ENCODE assay signal across 14 cellular contexts in genomic region chr18:9088252-9088651, GRCh38. TPM values are rescaled to one million over a fixed set of nuclear protein-coding genes. Genes with fewer than 3 reads are reported as not detected.
A peak's percentile ranks its signal among the peaks of the same experiment; 100 is the strongest.
DNase-seq lines count a peak whose midpoint lies in the region; ATAC-seq and TF ChIP-seq lines count a peak whose summit lies in the region.
"Had no signal": no experiment of that assay in that cellular context is flagged by ENCODE, and none has a peak within 500 bp of the region (broad histone marks: within the 10 kb centered on the region; RNA-seq: fewer than 3 reads in every experiment).

No MANE protein-coding gene starts in this region.

- no peaks in the 10 kb centered on the region for H3K9me3 ChIP-seq in CD4-positive, CD25-positive, alpha-beta regulatory T cell (ENCODE audit: control insufficient read depth in 2 of 2, low read length in 2 of 2)
- H3K9me3 ChIP-seq in testis: no peaks in the 10 kb centered on the region

- no peaks in the 10 kb centered on the region for H3K27me3 ChIP-seq in CD4-positive, CD25-positive, alpha-beta regulatory T cell (ENCODE audit: control insufficient read depth, insufficient read depth, low read length)
- no peaks in the 10 kb centered on the region for H3K27me3 ChIP-seq in testis

- no peak for TF ChIP-seq POLR2A in testis (IDR thresholded peaks at IDR 0.05)

- no peak overlapping the region for H3K4me3 ChIP-seq in CD4-positive, CD25-positive, alpha-beta regulatory T cell (ENCODE audit: low read depth, low read length)
- no peak overlapping the region for H3K4me3 ChIP-seq in testis
- H3K4me3 ChIP-seq: GM12878 had no signal

- POLR2A ChIA-PET in activated CD4-positive, alpha-beta T cell treated with anti-CD3 and anti-CD28 coated beads, Interleukin-2, amount 10 ng/mL, durations not matched to agents 7 days and 5 days (lab: Charles Lee): interaction anchor here (0.6 kb wide), 1 partner anchor 30 kb away, joined by 3 read pairs; no protein-coding TSS in a partner anchor
- POLR2A ChIA-PET in T-cell (lab: Charles Lee): interaction anchor here in 1 of 2 donors (0.6 kb wide), 1 partner anchor 49 kb away, joined by 4 read pairs; no protein-coding TSS in a partner anchor

- 91 to 92% methylated on average over 5 of the region's 5 CpGs for WGBS in testis, 2 donors

- H3K27me3 Mint-ChIP-seq in activated CD4-positive, alpha-beta T cell treated with anti-CD3 and anti-CD28 coated beads, Interleukin-2, amount 10 ng/mL, durations not matched to agents 7 days and 5 days: no peaks in the 10 kb centered on the region
- H3K27me3 Mint-ChIP-seq in CD4-positive, CD25-positive, alpha-beta regulatory T cell: no peaks in the 10 kb centered on the region
- H3K27me3 Mint-ChIP-seq in T-cell (no peaks in the 10 kb centered on the region), osteocyte (ENCODE audit: unreplicated experiment) (no peaks in the 10 kb centered on the region)
- H3K27me3 Mint-ChIP-seq in activated naive CD8-positive, alpha-beta T cell: no peaks in the 10 kb centered on the region

- peaks cover 80% of the 10 kb centered on the region for H3K4me1 Mint-ChIP-seq in activated CD4-positive, alpha-beta T cell treated with anti-CD3 and anti-CD28 coated beads, Interleukin-2, amount 10 ng/mL, durations not matched to agents 7 days and 5 days
- H3K4me1 Mint-ChIP-seq in CD4-positive, CD25-positive, alpha-beta regulatory T cell: peaks cover 14 to 81% (median 47%) of the 10 kb centered on the region in 4 donors
- H3K4me1 Mint-ChIP-seq in T-cell (peaks cover 46 to 75% (median 73%) of the 10 kb centered on the region in 3 donors), osteocyte (ENCODE audit: unreplicated experiment) (peaks cover 4% of the 10 kb centered on the region)
- peaks cover 66% of the 10 kb centered on the region for H3K4me1 Mint-ChIP-seq in activated naive CD8-positive, alpha-beta T cell (ENCODE audit: low read depth)

- intact Hi-C loops in testis (cut with DNase I; ENCODE audit: low total_unique reads): no loop called here

- DNase-seq in activated CD4-positive, alpha-beta T cell treated with anti-CD3 and anti-CD28 coated beads, Interleukin-2, amount 10 ng/mL, durations not matched to agents 7 days and 5 days: no peak
- no peak for DNase-seq in activated CD4-positive, alpha-beta T cell treated with anti-CD3 and anti-CD28 coated beads, Interleukin-2, amount 50 U/mL, for 1 hour
- no peak for DNase-seq in CD4-positive, CD25-positive, alpha-beta regulatory T cell
- DNase-seq in T-cell (no peak), testis (no peak), osteocyte (ENCODE audit: extremely low spot score, unreplicated experiment) (no peak), hypothalamus (lab: John Stamatoyannopoulos, UW) (no peak)
- DNase-seq: DMS79, KBM-7, NCI-H1105, NCI-H187 had no signal

- TF ChIP-seq CTCF in testis (IDR thresholded peaks at IDR 0.05): no peak
- no peak for TF ChIP-seq CTCF in osteocyte (IDR thresholded peaks at IDR 0.05)

- H3K4me1 ChIP-seq in CD4-positive, CD25-positive, alpha-beta regulatory T cell (ENCODE audit: control insufficient read depth, insufficient read depth, low read length, poor library complexity, severe bottlenecking): peaks cover 48% of the 10 kb centered on the region
- no peaks in the 10 kb centered on the region for H3K4me1 ChIP-seq in testis

- peaks cover 7% of the 10 kb centered on the region for H3K9me3 Mint-ChIP-seq in activated CD4-positive, alpha-beta T cell treated with anti-CD3 and anti-CD28 coated beads, Interleukin-2, amount 10 ng/mL, durations not matched to agents 7 days and 5 days
- H3K9me3 Mint-ChIP-seq in CD4-positive, CD25-positive, alpha-beta regulatory T cell: peaks cover 0 to 1% (median 0%) of the 10 kb centered on the region in 7 donors
- H3K9me3 Mint-ChIP-seq in T-cell (peaks cover 0 to 3% (median 0%) of the 10 kb centered on the region in 3 donors), osteocyte (ENCODE audit: unreplicated experiment) (no peaks in the 10 kb centered on the region)
- no peaks in the 10 kb centered on the region for H3K9me3 Mint-ChIP-seq in activated naive CD8-positive, alpha-beta T cell (ENCODE audit: low read depth)

- peak overlapping the region; percentile 7 for H3K27ac Mint-ChIP-seq in activated CD4-positive, alpha-beta T cell treated with anti-CD3 and anti-CD28 coated beads, Interleukin-2, amount 10 ng/mL, durations not matched to agents 7 days and 5 days
- H3K27ac Mint-ChIP-seq in CD4-positive, CD25-positive, alpha-beta regulatory T cell: peak overlapping the region; percentile 83 to 100 (median 95)
- H3K27ac Mint-ChIP-seq in T-cell: peak overlapping the region; percentile 68 to 74
- peak overlapping the region; percentile 68 for H3K27ac Mint-ChIP-seq in activated naive CD8-positive, alpha-beta T cell
- H3K27ac Mint-ChIP-seq in osteocyte (ENCODE audit: unreplicated experiment): no peak overlapping the region

- no peak for ATAC-seq in CD4-positive, CD25-positive, alpha-beta regulatory T cell (ENCODE audit: low read depth in 2 of 2)
- ATAC-seq in T-cell (replicated peaks in 1 of 4): no peak
- ATAC-seq: GM12878 had no signal

- H3K4me3 Mint-ChIP-seq in activated CD4-positive, alpha-beta T cell treated with anti-CD3 and anti-CD28 coated beads, Interleukin-2, amount 10 ng/mL, durations not matched to agents 7 days and 5 days: peak overlapping the region; percentile 16
- H3K4me3 Mint-ChIP-seq in CD4-positive, CD25-positive, alpha-beta regulatory T cell: peak overlapping the region in 2 of 4 donors; percentile 45 to 49
- H3K4me3 Mint-ChIP-seq in T-cell (no peak overlapping the region), osteocyte (ENCODE audit: unreplicated experiment) (no peak overlapping the region)
- peak overlapping the region; percentile 20 for H3K4me3 Mint-ChIP-seq in activated naive CD8-positive, alpha-beta T cell

- CTCF ChIA-PET in activated CD4-positive, alpha-beta T cell treated with anti-CD3 and anti-CD28 coated beads, Interleukin-2, amount 10 ng/mL, durations not matched to agents 7 days and 5 days (lab: Charles Lee): no interaction called here
- CTCF ChIA-PET in T-cell (lab: Charles Lee): interaction anchor here (0.6 to 0.7 kb wide), 2 partner anchors 10 to 14 kb away, joined by 3 to 4 read pairs; no protein-coding TSS in a partner anchor

- H3K27ac ChIP-seq in CD4-positive, CD25-positive, alpha-beta regulatory T cell (ENCODE audit: insufficient read depth, low read length, poor library complexity, severe bottlenecking): no peak overlapping the region
- H3K27ac ChIP-seq in testis: no peak overlapping the region
- H3K27ac ChIP-seq: C4-2B had no signal

- peaks cover 24% of the 10 kb centered on the region for H3K36me3 Mint-ChIP-seq in activated CD4-positive, alpha-beta T cell treated with anti-CD3 and anti-CD28 coated beads, Interleukin-2, amount 10 ng/mL, durations not matched to agents 7 days and 5 days (ENCODE audit: low read depth)
- H3K36me3 Mint-ChIP-seq in CD4-positive, CD25-positive, alpha-beta regulatory T cell: no peaks in the 10 kb centered on the region
- H3K36me3 Mint-ChIP-seq in T-cell: no peaks in the 10 kb centered on the region
- no peaks in the 10 kb centered on the region for H3K36me3 Mint-ChIP-seq in activated naive CD8-positive, alpha-beta T cell
- no peaks in the 10 kb centered on the region for H3K36me3 Mint-ChIP-seq in osteocyte (ENCODE audit: unreplicated experiment)

- H3K36me3 ChIP-seq in CD4-positive, CD25-positive, alpha-beta regulatory T cell (ENCODE audit: control insufficient read depth, insufficient read depth, low read length): no peaks in the 10 kb centered on the region
- H3K36me3 ChIP-seq in testis (ENCODE audit: low read depth, missing control alignments): no peaks in the 10 kb centered on the region

RNA-seq across cellular contexts. Expression of gene NDUFV2, which starts 14.2 kb away (rescaled TPM):
- 100 to 1,000 TPM; 177 to 185 TPM for total RNA-seq in activated CD4-positive, alpha-beta T cell treated with anti-CD3 and anti-CD28 coated beads, Interleukin-2, amount 10 ng/mL, durations not matched to agents 7 days and 5 days
- 207 TPM for total RNA-seq in CD4-positive, CD25-positive, alpha-beta regulatory T cell
- 100 to 1,000 TPM; 221 to 282 (median 255) TPM for polyA plus RNA-seq in CD4-positive, CD25-positive, alpha-beta regulatory T cell
- 100 to 1,000 TPM; 148 to 201 (median 156) TPM for total RNA-seq in T-cell
- 100 to 1,000 TPM; 115 to 120 TPM for total RNA-seq in testis
- 171 TPM for polyA plus RNA-seq in testis (ENCODE audit: insufficient read depth, low read depth, low replicate concordance)
- 97.7 and 98.8 TPM in 2 replicates for total RNA-seq in osteocyte

RNA-seq across cellular contexts. Expression of gene ANKRD12, which starts 48.3 kb away (rescaled TPM):
- 100 to 1,000 TPM in 1 of 2 experiments, 10 to 100 TPM in 1; 79.4 to 107 TPM for total RNA-seq in activated CD4-positive, alpha-beta T cell treated with anti-CD3 and anti-CD28 coated beads, Interleukin-2, amount 10 ng/mL, durations not matched to agents 7 days and 5 days
- 200 TPM for total RNA-seq in CD4-positive, CD25-positive, alpha-beta regulatory T cell
- 10 to 100 TPM; 28.2 to 41.9 (median 37.0) TPM for polyA plus RNA-seq in CD4-positive, CD25-positive, alpha-beta regulatory T cell
- 100 to 1,000 TPM; 183 to 211 (median 199) TPM for total RNA-seq in T-cell
- total RNA-seq in testis: 10 to 100 TPM; 58.5 to 59.7 TPM
- 4.5 TPM for polyA plus RNA-seq in testis (ENCODE audit: insufficient read depth, low read depth, low replicate concordance)
- total RNA-seq in osteocyte: 33.1 and 40.0 TPM in 2 replicates

Comparison
In these comparisons a context has a peak if more than half of its experiments do, and no peak if none do; other contexts are left out.
1. H3K4me3 Mint-ChIP-seq: peak in activated CD4-positive, alpha-beta T cell treated with anti-CD3 and anti-CD28 coated beads, Interleukin-2, amount 10 ng/mL, durations not matched to agents 7 days and 5 days (single experiment) and activated naive CD8-positive, alpha-beta T cell (single experiment); none in T-cell (0 of 3) and osteocyte (single experiment).